ENCODE assay signal across 1 cellular context in the genomic region with DNA sequence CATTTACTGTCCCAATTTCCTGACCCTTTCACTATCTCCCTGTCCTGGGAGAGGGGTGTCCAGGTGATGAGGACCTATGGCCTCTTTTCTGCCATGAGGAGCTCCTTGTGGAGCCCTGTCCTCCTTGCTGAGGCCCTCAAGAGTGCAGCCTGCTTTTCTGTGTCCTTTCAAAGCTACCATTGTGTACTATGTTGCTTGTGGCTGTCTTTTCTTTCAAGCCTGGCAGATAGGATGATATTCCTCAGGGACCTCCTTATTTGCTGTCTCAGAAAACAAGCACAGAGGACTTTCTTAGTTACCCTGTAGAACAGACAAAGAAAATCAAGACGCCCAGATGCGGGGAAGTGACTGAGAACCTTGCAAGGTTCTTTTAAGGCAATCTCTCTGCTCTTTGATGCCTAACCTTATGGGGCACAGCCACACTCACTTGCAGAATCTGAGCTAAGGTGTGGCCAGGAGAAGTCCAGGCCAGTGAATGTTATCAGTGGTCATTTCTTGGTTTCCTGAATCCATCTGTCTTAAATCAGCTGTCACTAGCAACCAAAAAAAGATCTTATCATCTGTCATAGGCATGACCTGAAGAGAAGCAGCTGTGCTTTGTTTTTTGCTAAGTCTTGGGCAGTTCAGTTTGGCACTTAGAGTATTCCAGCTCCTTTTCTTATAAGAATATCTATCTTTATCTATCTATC.
TF ChIP-seq lines count a peak whose summit lies in the region.

No MANE protein-coding gene starts in this region.

TF ChIP-seq in GM23338, 12 proteins besides CTCF, POLR2A, EP300 and RAD21:
- TF ChIP-seq, protein P1, sequence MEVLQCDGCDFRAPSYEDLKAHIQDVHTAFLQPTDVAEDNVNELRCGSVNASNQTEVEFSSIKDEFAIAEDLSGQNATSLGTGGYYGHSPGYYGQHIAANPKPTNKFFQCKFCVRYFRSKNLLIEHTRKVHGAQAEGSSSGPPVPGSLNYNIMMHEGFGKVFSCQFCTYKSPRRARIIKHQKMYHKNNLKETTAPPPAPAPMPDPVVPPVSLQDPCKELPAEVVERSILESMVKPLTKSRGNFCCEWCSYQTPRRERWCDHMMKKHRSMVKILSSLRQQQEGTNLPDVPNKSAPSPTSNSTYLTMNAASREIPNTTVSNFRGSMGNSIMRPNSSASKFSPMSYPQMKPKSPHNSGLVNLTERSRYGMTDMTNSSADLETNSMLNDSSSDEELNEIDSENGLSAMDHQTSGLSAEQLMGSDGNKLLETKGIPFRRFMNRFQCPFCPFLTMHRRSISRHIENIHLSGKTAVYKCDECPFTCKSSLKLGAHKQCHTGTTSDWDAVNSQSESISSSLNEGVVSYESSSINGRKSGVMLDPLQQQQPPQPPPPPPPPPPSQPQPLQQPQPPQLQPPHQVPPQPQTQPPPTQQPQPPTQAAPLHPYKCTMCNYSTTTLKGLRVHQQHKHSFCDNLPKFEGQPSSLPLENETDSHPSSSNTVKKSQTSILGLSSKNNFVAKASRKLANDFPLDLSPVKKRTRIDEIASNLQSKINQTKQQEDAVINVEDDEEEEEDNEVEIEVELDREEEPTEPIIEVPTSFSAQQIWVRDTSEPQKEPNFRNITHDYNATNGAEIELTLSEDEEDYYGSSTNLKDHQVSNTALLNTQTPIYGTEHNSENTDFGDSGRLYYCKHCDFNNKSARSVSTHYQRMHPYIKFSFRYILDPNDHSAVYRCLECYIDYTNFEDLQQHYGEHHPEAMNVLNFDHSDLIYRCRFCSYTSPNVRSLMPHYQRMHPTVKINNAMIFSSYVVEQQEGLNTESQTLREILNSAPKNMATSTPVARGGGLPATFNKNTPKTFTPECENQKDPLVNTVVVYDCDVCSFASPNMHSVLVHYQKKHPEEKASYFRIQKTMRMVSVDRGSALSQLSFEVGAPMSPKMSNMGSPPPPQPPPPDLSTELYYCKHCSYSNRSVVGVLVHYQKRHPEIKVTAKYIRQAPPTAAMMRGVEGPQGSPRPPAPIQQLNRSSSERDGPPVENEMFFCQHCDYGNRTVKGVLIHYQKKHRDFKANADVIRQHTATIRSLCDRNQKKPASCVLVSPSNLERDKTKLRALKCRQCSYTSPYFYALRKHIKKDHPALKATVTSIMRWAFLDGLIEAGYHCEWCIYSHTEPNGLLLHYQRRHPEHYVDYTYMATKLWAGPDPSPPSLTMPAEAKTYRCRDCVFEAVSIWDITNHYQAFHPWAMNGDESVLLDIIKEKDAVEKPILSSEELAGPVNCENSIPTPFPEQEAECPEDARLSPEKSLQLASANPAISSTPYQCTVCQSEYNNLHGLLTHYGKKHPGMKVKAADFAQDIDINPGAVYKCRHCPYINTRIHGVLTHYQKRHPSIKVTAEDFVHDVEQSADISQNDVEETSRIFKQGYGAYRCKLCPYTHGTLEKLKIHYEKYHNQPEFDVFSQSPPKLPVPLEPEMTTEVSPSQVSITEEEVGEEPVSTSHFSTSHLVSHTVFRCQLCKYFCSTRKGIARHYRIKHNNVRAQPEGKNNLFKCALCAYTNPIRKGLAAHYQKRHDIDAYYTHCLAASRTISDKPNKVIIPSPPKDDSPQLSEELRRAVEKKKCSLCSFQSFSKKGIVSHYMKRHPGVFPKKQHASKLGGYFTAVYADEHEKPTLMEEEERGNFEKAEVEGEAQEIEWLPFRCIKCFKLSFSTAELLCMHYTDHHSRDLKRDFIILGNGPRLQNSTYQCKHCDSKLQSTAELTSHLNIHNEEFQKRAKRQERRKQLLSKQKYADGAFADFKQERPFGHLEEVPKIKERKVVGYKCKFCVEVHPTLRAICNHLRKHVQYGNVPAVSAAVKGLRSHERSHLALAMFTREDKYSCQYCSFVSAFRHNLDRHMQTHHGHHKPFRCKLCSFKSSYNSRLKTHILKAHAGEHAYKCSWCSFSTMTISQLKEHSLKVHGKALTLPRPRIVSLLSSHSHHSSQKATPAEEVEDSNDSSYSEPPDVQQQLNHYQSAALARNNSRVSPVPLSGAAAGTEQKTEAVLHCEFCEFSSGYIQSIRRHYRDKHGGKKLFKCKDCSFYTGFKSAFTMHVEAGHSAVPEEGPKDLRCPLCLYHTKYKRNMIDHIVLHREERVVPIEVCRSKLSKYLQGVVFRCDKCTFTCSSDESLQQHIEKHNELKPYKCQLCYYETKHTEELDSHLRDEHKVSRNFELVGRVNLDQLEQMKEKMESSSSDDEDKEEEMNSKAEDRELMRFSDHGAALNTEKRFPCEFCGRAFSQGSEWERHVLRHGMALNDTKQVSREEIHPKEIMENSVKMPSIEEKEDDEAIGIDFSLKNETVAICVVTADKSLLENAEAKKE (CRISPR knock-in tag; IDR thresholded peaks at IDR 0.05): no peak
- TF ChIP-seq POLR2AphosphoS5 (IDR thresholded peaks at IDR 0.05; ENCODE audit: low read depth): no peak
- TF ChIP-seq NANOG (IDR thresholded peaks at IDR 0.05; ENCODE audit: borderline replicate concordance): no peak
- no peak for TF ChIP-seq JUNB (IDR thresholded peaks at IDR 0.05; ENCODE audit: unreplicated experiment)
- TF ChIP-seq ZNF331 (CRISPR knock-in tag; IDR thresholded peaks at IDR 0.05; ENCODE audit: low read depth): no peak
- TF ChIP-seq ZNF114 (CRISPR knock-in tag; IDR thresholded peaks at IDR 0.05): no peak
- TF ChIP-seq, protein P2, sequence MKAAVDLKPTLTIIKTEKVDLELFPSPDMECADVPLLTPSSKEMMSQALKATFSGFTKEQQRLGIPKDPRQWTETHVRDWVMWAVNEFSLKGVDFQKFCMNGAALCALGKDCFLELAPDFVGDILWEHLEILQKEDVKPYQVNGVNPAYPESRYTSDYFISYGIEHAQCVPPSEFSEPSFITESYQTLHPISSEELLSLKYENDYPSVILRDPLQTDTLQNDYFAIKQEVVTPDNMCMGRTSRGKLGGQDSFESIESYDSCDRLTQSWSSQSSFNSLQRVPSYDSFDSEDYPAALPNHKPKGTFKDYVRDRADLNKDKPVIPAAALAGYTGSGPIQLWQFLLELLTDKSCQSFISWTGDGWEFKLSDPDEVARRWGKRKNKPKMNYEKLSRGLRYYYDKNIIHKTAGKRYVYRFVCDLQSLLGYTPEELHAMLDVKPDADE (IDR thresholded peaks at IDR 0.05): no peak
- no peak for TF ChIP-seq STAT1 (IDR thresholded peaks at IDR 0.05; ENCODE audit: unreplicated experiment)
- TF ChIP-seq EZH2phosphoT487 (IDR thresholded peaks at IDR 0.05; ENCODE audit: unreplicated experiment): no peak
- TF ChIP-seq, protein P3, sequence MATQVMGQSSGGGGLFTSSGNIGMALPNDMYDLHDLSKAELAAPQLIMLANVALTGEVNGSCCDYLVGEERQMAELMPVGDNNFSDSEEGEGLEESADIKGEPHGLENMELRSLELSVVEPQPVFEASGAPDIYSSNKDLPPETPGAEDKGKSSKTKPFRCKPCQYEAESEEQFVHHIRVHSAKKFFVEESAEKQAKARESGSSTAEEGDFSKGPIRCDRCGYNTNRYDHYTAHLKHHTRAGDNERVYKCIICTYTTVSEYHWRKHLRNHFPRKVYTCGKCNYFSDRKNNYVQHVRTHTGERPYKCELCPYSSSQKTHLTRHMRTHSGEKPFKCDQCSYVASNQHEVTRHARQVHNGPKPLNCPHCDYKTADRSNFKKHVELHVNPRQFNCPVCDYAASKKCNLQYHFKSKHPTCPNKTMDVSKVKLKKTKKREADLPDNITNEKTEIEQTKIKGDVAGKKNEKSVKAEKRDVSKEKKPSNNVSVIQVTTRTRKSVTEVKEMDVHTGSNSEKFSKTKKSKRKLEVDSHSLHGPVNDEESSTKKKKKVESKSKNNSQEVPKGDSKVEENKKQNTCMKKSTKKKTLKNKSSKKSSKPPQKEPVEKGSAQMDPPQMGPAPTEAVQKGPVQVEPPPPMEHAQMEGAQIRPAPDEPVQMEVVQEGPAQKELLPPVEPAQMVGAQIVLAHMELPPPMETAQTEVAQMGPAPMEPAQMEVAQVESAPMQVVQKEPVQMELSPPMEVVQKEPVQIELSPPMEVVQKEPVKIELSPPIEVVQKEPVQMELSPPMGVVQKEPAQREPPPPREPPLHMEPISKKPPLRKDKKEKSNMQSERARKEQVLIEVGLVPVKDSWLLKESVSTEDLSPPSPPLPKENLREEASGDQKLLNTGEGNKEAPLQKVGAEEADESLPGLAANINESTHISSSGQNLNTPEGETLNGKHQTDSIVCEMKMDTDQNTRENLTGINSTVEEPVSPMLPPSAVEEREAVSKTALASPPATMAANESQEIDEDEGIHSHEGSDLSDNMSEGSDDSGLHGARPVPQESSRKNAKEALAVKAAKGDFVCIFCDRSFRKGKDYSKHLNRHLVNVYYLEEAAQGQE (IDR thresholded peaks at IDR 0.05; ENCODE audit: unreplicated experiment): no peak
- TF ChIP-seq CREB1 (CRISPR knock-in tag; IDR thresholded peaks at IDR 0.05; ENCODE audit: low read depth): no peak
- TF ChIP-seq EZH2 (IDR thresholded peaks at IDR 0.05; ENCODE audit: low read depth, unreplicated experiment): no peak
